Comparison of ENCODE assay signal across 2 cellular contexts in genomic region chr15:68057089-68057488, GRCh38.
TF ChIP-seq lines count a peak whose summit lies in the region.

No MANE protein-coding gene starts in this region.

TF ChIP-seq in HepG2, 621 proteins besides CTCF, POLR2A, EP300 and RAD21 (continued from another document and continues in another):
- TF ChIP-seq BCL3 (CRISPR knock-in tag; IDR thresholded peaks at IDR 0.05), result no peak
- TF ChIP-seq FUBP1 (CRISPR knock-in tag; IDR thresholded peaks at IDR 0.05; ENCODE audit: borderline replicate concordance), result no peak
- no peak for TF ChIP-seq NFYC (CRISPR knock-in tag; IDR thresholded peaks at IDR 0.05)
- TF ChIP-seq MBD4 (IDR thresholded peaks at IDR 0.05; ENCODE audit: borderline replicate concordance, low read length), result no peak
- TF ChIP-seq GZF1 (CRISPR knock-in tag; IDR thresholded peaks at IDR 0.05), result no peak
- TF ChIP-seq, protein P1, sequence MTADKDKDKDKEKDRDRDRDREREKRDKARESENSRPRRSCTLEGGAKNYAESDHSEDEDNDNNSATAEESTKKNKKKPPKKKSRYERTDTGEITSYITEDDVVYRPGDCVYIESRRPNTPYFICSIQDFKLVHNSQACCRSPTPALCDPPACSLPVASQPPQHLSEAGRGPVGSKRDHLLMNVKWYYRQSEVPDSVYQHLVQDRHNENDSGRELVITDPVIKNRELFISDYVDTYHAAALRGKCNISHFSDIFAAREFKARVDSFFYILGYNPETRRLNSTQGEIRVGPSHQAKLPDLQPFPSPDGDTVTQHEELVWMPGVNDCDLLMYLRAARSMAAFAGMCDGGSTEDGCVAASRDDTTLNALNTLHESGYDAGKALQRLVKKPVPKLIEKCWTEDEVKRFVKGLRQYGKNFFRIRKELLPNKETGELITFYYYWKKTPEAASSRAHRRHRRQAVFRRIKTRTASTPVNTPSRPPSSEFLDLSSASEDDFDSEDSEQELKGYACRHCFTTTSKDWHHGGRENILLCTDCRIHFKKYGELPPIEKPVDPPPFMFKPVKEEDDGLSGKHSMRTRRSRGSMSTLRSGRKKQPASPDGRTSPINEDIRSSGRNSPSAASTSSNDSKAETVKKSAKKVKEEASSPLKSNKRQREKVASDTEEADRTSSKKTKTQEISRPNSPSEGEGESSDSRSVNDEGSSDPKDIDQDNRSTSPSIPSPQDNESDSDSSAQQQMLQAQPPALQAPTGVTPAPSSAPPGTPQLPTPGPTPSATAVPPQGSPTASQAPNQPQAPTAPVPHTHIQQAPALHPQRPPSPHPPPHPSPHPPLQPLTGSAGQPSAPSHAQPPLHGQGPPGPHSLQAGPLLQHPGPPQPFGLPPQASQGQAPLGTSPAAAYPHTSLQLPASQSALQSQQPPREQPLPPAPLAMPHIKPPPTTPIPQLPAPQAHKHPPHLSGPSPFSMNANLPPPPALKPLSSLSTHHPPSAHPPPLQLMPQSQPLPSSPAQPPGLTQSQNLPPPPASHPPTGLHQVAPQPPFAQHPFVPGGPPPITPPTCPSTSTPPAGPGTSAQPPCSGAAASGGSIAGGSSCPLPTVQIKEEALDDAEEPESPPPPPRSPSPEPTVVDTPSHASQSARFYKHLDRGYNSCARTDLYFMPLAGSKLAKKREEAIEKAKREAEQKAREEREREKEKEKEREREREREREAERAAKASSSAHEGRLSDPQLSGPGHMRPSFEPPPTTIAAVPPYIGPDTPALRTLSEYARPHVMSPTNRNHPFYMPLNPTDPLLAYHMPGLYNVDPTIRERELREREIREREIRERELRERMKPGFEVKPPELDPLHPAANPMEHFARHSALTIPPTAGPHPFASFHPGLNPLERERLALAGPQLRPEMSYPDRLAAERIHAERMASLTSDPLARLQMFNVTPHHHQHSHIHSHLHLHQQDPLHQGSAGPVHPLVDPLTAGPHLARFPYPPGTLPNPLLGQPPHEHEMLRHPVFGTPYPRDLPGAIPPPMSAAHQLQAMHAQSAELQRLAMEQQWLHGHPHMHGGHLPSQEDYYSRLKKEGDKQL (CRISPR knock-in tag; IDR thresholded peaks at IDR 0.05; ENCODE audit: low read depth), result no peak
- no peak for TF ChIP-seq FOXK2 (IDR thresholded peaks at IDR 0.05)
- no peak for TF ChIP-seq SNAPC2 (CRISPR knock-in tag; IDR thresholded peaks at IDR 0.05)
- TF ChIP-seq, protein P2, sequence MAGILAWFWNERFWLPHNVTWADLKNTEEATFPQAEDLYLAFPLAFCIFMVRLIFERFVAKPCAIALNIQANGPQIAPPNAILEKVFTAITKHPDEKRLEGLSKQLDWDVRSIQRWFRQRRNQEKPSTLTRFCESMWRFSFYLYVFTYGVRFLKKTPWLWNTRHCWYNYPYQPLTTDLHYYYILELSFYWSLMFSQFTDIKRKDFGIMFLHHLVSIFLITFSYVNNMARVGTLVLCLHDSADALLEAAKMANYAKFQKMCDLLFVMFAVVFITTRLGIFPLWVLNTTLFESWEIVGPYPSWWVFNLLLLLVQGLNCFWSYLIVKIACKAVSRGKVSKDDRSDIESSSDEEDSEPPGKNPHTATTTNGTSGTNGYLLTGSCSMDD (CRISPR knock-in tag; IDR thresholded peaks at IDR 0.05), result no peak
- no peak for TF ChIP-seq RELA (CRISPR knock-in tag; IDR thresholded peaks at IDR 0.05)
- no peak for TF ChIP-seq ZSCAN9 (CRISPR knock-in tag; IDR thresholded peaks at IDR 0.05; ENCODE audit: borderline replicate concordance)
- TF ChIP-seq REPIN1 (CRISPR knock-in tag; IDR thresholded peaks at IDR 0.05; ENCODE audit: borderline replicate concordance, low read depth), result no peak
- TF ChIP-seq, protein P3, sequence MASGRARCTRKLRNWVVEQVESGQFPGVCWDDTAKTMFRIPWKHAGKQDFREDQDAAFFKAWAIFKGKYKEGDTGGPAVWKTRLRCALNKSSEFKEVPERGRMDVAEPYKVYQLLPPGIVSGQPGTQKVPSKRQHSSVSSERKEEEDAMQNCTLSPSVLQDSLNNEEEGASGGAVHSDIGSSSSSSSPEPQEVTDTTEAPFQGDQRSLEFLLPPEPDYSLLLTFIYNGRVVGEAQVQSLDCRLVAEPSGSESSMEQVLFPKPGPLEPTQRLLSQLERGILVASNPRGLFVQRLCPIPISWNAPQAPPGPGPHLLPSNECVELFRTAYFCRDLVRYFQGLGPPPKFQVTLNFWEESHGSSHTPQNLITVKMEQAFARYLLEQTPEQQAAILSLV (CRISPR knock-in tag; IDR thresholded peaks at IDR 0.05; ENCODE audit: borderline replicate concordance), result no peak
- TF ChIP-seq ZNF207 (IDR thresholded peaks at IDR 0.05; ENCODE audit: borderline replicate concordance), result no peak
- no peak for TF ChIP-seq ZNF34 (CRISPR knock-in tag; IDR thresholded peaks at IDR 0.05; ENCODE audit: borderline replicate concordance)
- TF ChIP-seq ZNF598 (CRISPR knock-in tag; IDR thresholded peaks at IDR 0.05; ENCODE audit: borderline replicate concordance), result no peak

TF ChIP-seq in WTC11, 78 proteins besides CTCF, POLR2A, EP300 and RAD21 (continued from another document):
- TF ChIP-seq ZMAT4 (CRISPR knock-in tag; IDR thresholded peaks at IDR 0.05), result no peak
